ENCODE assay signal across 17 cellular contexts in the genomic region with DNA sequence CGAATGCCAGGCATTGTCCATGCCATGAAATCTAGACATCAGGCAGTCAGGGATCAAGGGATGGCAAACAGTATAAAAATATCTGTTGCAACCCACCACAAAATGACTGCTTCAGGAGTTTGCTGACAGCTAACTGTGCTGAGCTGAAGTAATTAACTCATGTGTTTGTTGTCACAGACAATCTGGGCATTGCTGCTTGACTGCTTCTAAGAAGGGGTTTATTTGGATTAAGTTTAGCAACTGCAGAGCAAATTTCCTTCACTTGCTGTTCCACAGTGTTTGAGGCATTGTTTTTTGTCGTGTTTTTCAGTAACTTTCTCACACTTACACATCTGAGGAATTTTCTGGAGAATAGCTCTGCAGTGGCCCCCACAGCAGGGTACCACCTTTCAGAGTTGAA. TPM values are rescaled to one million over a fixed set of nuclear protein-coding genes. Genes with fewer than 3 reads are reported as not detected.
DNase-seq lines count a peak whose midpoint lies in the region; TF ChIP-seq lines count a peak whose summit lies in the region.
"Had no signal": no experiment of that assay in that cellular context is flagged by ENCODE, and none has a peak within 500 bp of the region (broad histone marks: within the 10 kb centered on the region; RNA-seq: fewer than 3 reads in every experiment).

No MANE protein-coding gene starts in this region.

- H3K36me3 Mint-ChIP-seq in endodermal cell (ENCODE audit: low read depth), result no peaks in the 10 kb centered on the region

- no peak overlapping the region for H3K14ac ChIP-seq in mesenchymal stem cell (ENCODE audit: low read length in 2 of 2)

- H3K4ac ChIP-seq in mesenchymal stem cell (ENCODE audit: low read depth in 1 of 2, low read length in 2 of 2), result no peak overlapping the region

- H3K4me1 ChIP-seq in HUES48 (ENCODE audit: control insufficient read depth, insufficient read depth, low read length), result peaks cover 3% of the 10 kb centered on the region; the same call in 1 of the 2 replicates
- H3K4me1 ChIP-seq in endodermal cell (ENCODE audit: control insufficient read depth, insufficient read depth, low read length), result peaks cover 5% of the 10 kb centered on the region
- no peaks in the 10 kb centered on the region for H3K4me1 ChIP-seq in mesenchymal stem cell (ENCODE audit: control insufficient read depth, insufficient read depth, low read depth, low read length)
- H3K4me1 ChIP-seq: BE2C had no signal

- no peak overlapping the region for H3K4me2 ChIP-seq in mesenchymal stem cell (ENCODE audit: low read length, poor library complexity, severe bottlenecking)

- no peaks in the 10 kb centered on the region for H3K9me3 ChIP-seq in HUES48 (ENCODE audit: control insufficient read depth, insufficient read depth, low read length)
- no peaks in the 10 kb centered on the region for H3K9me3 ChIP-seq in WERI-Rb-1 (ENCODE audit: severe bottlenecking)
- no peaks in the 10 kb centered on the region for H3K9me3 ChIP-seq in endodermal cell (ENCODE audit: control insufficient read depth, low read length)
- H3K9me3 ChIP-seq in mesenchymal stem cell (ENCODE audit: control insufficient read depth, low read length), result no peaks in the 10 kb centered on the region
- H3K9me3 ChIP-seq: BE2C had no signal

- peak; percentile 33 for DNase-seq in WERI-Rb-1
- DNase-seq in endodermal cell, result no peak
- peak; percentile 48 for DNase-seq in retina
- no peak for DNase-seq in OCI-M2 (lab: John Stamatoyannopoulos, UW; ENCODE audit: unreplicated experiment)
- DNase-seq in SHP77 (lab: John Stamatoyannopoulos, UW), result no peak
- DNase-seq in NCI-H1105 (lab: John Stamatoyannopoulos, UW), result no peak
- DNase-seq in mesenchymal stem cell, result no peak
- DNase-seq: ACHN; BE2C; CD4-positive, alpha-beta T cell; DMS79 treated with DMSO at 0.1 percent for 48 hours; GF-D8; H9 had no signal

- no peak overlapping the region for H4K91ac ChIP-seq in mesenchymal stem cell (ENCODE audit: low read length)

- no peak overlapping the region for H2BK12ac ChIP-seq in mesenchymal stem cell (ENCODE audit: low read length in 2 of 2)

- H3K36me3 ChIP-seq in HUES48 (ENCODE audit: control insufficient read depth, insufficient read depth, low read length) (no peaks in the 10 kb centered on the region), WERI-Rb-1 (no peaks in the 10 kb centered on the region), endodermal cell (ENCODE audit: control insufficient read depth, insufficient read depth, low read length) (no peaks in the 10 kb centered on the region), mesenchymal stem cell (ENCODE audit: control insufficient read depth in 1 of 2, insufficient read depth in 2 of 2, low read depth in 1 of 2, low read length in 2 of 2) (peaks cover 5 to 11% of the 10 kb centered on the region in 2 experiments)
- H3K36me3 ChIP-seq: BE2C had no signal

- no peaks in the 10 kb centered on the region for H3K79me1 ChIP-seq in mesenchymal stem cell (replicated peaks; ENCODE audit: low read length, poor library complexity, severe bottlenecking)

- no peak overlapping the region for H2AFZ ChIP-seq in mesenchymal stem cell (ENCODE audit: low read depth, low read length)

- no peak overlapping the region for H2BK5ac ChIP-seq in mesenchymal stem cell (ENCODE audit: low read depth, low read length, poor library complexity, severe bottlenecking)

- no peak overlapping the region for H2BK15ac ChIP-seq in mesenchymal stem cell (ENCODE audit: low read depth, poor library complexity, severe bottlenecking)

- no peak overlapping the region for H3K27ac Mint-ChIP-seq in endodermal cell
- H3K27ac Mint-ChIP-seq: CD4-positive, alpha-beta T cell; H9 had no signal

- no peak overlapping the region for H2BK120ac ChIP-seq in mesenchymal stem cell (ENCODE audit: low read depth, low read length)

- H3K27me3 Mint-ChIP-seq in endodermal cell (ENCODE audit: insufficient read depth), result peaks cover 15% of the 10 kb centered on the region
- H3K27me3 Mint-ChIP-seq: CD4-positive, alpha-beta T cell had no signal

- H3K9ac ChIP-seq in HUES48 (ENCODE audit: low read depth, low read length) (no peak overlapping the region), endodermal cell (ENCODE audit: extremely low read depth, low read length, poor library complexity, severe bottlenecking) (no peak overlapping the region), mesenchymal stem cell (ENCODE audit: low read length) (no peak overlapping the region)

- no peak overlapping the region for H3K4me3 Mint-ChIP-seq in endodermal cell
- H3K4me3 Mint-ChIP-seq: CD4-positive, alpha-beta T cell; H9 had no signal

- WGBS in endodermal cell (ENCODE audit: insufficient coverage in 1 of 2, insufficient read length in 1 of 2), 2 experiments, result 28 to 60% methylated on average over 2 of the region's 2 CpGs
- WGBS in mesenchymal stem cell, result 64% methylated on average over 2 of the region's 2 CpGs

- no peak overlapping the region for H2AK5ac ChIP-seq in mesenchymal stem cell (ENCODE audit: low read length, severe bottlenecking)

- no peak overlapping the region for H4K8ac ChIP-seq in mesenchymal stem cell (ENCODE audit: low read length)

- H3K18ac ChIP-seq in mesenchymal stem cell (ENCODE audit: low read depth in 1 of 2, low read length in 2 of 2), result no peak overlapping the region

- H3K23ac ChIP-seq in mesenchymal stem cell (ENCODE audit: low read length in 2 of 2), result no peak overlapping the region

- H3K9me3 Mint-ChIP-seq in endodermal cell, result no peaks in the 10 kb centered on the region
- H3K9me3 Mint-ChIP-seq: CD4-positive, alpha-beta T cell; H9 had no signal

- H3K27me3 ChIP-seq in HUES48 (ENCODE audit: control insufficient read depth, insufficient read depth, low read length) (no peaks in the 10 kb centered on the region), WERI-Rb-1 (ENCODE audit: insufficient read depth, low read depth, severe bottlenecking) (no peaks in the 10 kb centered on the region), endodermal cell (ENCODE audit: control insufficient read depth, insufficient read depth, low read length, poor library complexity, severe bottlenecking) (no peaks in the 10 kb centered on the region), mesenchymal stem cell (ENCODE audit: control insufficient read depth in 1 of 2, insufficient read depth in 1 of 2, low read length in 2 of 2) (peaks cover 0 to 7% of the 10 kb centered on the region in 2 experiments)

- H3K27ac ChIP-seq in HUES48 (ENCODE audit: low read depth, low read length), result peak overlapping the region; percentile 4
- H3K27ac ChIP-seq in WERI-Rb-1, result peak overlapping the region; percentile 35
- H3K27ac ChIP-seq in endodermal cell (ENCODE audit: low read depth, low read length), result peak overlapping the region; percentile 85
- H3K27ac ChIP-seq in mesenchymal stem cell (ENCODE audit: low read length, poor library complexity, severe bottlenecking), result no peak overlapping the region
- H3K27ac ChIP-seq: C4-2B had no signal

- TF ChIP-seq CTCF in WERI-Rb-1 (IDR thresholded peaks at IDR 0.05; ENCODE audit: low read depth, low read length), result no peak
- no peak for TF ChIP-seq CTCF in endodermal cell (conservative IDR thresholded peaks at IDR 0.05)

- no peak overlapping the region for H3K4me3 ChIP-seq in HUES48 (ENCODE audit: low read depth, low read length)
- H3K4me3 ChIP-seq in WERI-Rb-1 (ENCODE audit: low read depth, low read length), result peak overlapping the region; percentile 15
- no peak overlapping the region for H3K4me3 ChIP-seq in endodermal cell (ENCODE audit: low read length)
- no peak overlapping the region for H3K4me3 ChIP-seq in mesenchymal stem cell (ENCODE audit: insufficient read depth in 1 of 2, low read depth in 1 of 2, low read length in 2 of 2)

- peaks cover 17% of the 10 kb centered on the region for H3K4me1 Mint-ChIP-seq in endodermal cell

RNA-seq across cellular contexts. Expression of a gene that starts 30.4 kb away (rescaled TPM):
- not detected for total RNA-seq in endodermal cell
- polyA plus RNA-seq in endodermal cell (2013, experiment 1 of 2), result not detected
- polyA plus RNA-seq in endodermal cell (2013, experiment 2 of 2), result not detected
- polyA plus RNA-seq in mesenchymal stem cell (2013, experiment 1 of 2), result not detected
- not detected for polyA plus RNA-seq in mesenchymal stem cell (2013, experiment 2 of 2)
- total RNA-seq: CD4-positive, alpha-beta T cell; H1; H9; HT-29 had no signal
- polyA plus RNA-seq: H1 had no signal

Comparison
In these comparisons a context has a peak if more than half of its experiments do, and no peak if none do; other contexts are left out.
1. DNase-seq: peak in WERI-Rb-1 (single experiment) and retina (single experiment); none in endodermal cell (single experiment), OCI-M2 (single experiment), SHP77 (0 of 2), NCI-H1105 (single experiment) and mesenchymal stem cell (single experiment).